Comparison of ENCODE assay signal across 16 cellular contexts in genomic region chr1:205268846-205269680, GRCh38. TPM values are rescaled to one million over a fixed set of nuclear protein-coding genes. Genes with fewer than 3 reads are reported as not detected.
A peak's percentile ranks its signal among the peaks of the same experiment; 100 is the strongest.
DNase-seq lines count a peak whose midpoint lies in the region; ATAC-seq, FAIRE-seq and TF ChIP-seq lines count a peak whose summit lies in the region.
"Had no signal": no experiment of that assay in that cellular context is flagged by ENCODE, and none has a peak within 500 bp of the region (broad histone marks: within the 10 kb centered on the region; RNA-seq: fewer than 3 reads in every experiment).

No MANE protein-coding gene starts in this region.

- H3K9ac ChIP-seq in BLaER1 treated with 17β-estradiol and CSF1 and Interleukin-3, amounts not matched to agents 10 nM and 100 nM, result no peak overlapping the region
- H3K9ac ChIP-seq in IMR-90 (ENCODE audit: low read depth, low read length), result no peak overlapping the region
- H3K9ac ChIP-seq in H1 (replicated peaks in 1 of 4; ENCODE audit: extremely low read depth in 1 of 4, low read depth in 3 of 4, low read length in 3 of 4), result no peak overlapping the region

- H3K18ac ChIP-seq in IMR-90 (ENCODE audit: low read depth, low read length), result no peak overlapping the region
- no peak overlapping the region for H3K18ac ChIP-seq in H1 (ENCODE audit: extremely low read depth, low read length)

- TF ChIP-seq EP300 in H1 (IDR thresholded peaks at IDR 0.05; ENCODE audit: borderline replicate concordance in 1 of 2, low read depth in 2 of 2, low read length in 2 of 2), result no peak

- H2BK20ac ChIP-seq in IMR-90 (ENCODE audit: low read depth, low read length) (no peak overlapping the region), H1 (ENCODE audit: low read length) (no peak overlapping the region)

- TF ChIP-seq POLR2A in IMR-90 (IDR thresholded peaks at IDR 0.05; ENCODE audit: low read depth, low read length) (no peak), H1 (IDR thresholded peaks at IDR 0.05; ENCODE audit: control extremely low read depth in 1 of 2, low read depth in 2 of 2, low read length in 2 of 2) (no peak)

- in situ Hi-C loops in IMR-90 (cut with MboI; ENCODE audit: low sequenced_read_pairs), result loop anchor here (25.0 kb wide), 1 partner anchor 457 kb away; no protein-coding TSS in a partner anchor

- H2BK120ac ChIP-seq in IMR-90 (ENCODE audit: low read depth, low read length) (no peak overlapping the region), H1 (replicated peaks; ENCODE audit: low read depth, low read length) (no peak overlapping the region)

- H3K9me3 ChIP-seq in BLaER1 treated with 17β-estradiol and CSF1 and Interleukin-3, amounts not matched to agents 10 nM and 100 nM (replicated peaks in 1 of 11), result no peaks in the 10 kb centered on the region; a peak in 2 of 22 replicates
- H3K9me3 ChIP-seq in IMR-90 (ENCODE audit: control insufficient read depth, insufficient read depth, low read length) (no peaks in the 10 kb centered on the region), H1 (ENCODE audit: insufficient read depth in 2 of 2, low read depth in 1 of 2, low read length in 1 of 2) (no peaks in the 10 kb centered on the region)
- H3K9me3 ChIP-seq: HAP-1 had no signal

- ATAC-seq in IMR-90 (ENCODE audit: low read depth), result no peak
- ATAC-seq in HG02623 (IDR thresholded peaks at IDR 0.05; ENCODE audit: unreplicated experiment), result no peak

- no peak for DNase-seq in IMR-90
- DNase-seq in H1 (ENCODE audit: low read depth in 1 of 2, low spot score in 2 of 2), result no peak
- no peak for DNase-seq in substantia nigra (lab: John Stamatoyannopoulos, UW)
- DNase-seq in cerebellar cortex (ENCODE audit: low spot score), result no peak
- no peak for DNase-seq in effector CD4-positive, alpha-beta T cell
- DNase-seq: CD4-positive, alpha-beta memory T cell; COR-L47; DND-41; GDM1; GOT3 had no signal

- TF ChIP-seq CTCF in IMR-90 (conservative IDR thresholded peaks at IDR 0.05; ENCODE audit: low read depth, low read length) (no peak), H1 (IDR thresholded peaks at IDR 0.05; ENCODE audit: control extremely low read depth in 1 of 3, insufficient read depth in 1 of 3, low read depth in 1 of 3, low read length in 3 of 3) (no peak)

- no peak overlapping the region for H3K14ac ChIP-seq in IMR-90 (replicated peaks; ENCODE audit: low read depth, low read length)
- H3K14ac ChIP-seq in H1 (ENCODE audit: insufficient read length), result no peak overlapping the region

- peak overlapping the region in 5 of 11 experiments; percentile 72 to 85 (median 79); a peak in 7 of 22 replicates for H3K27ac ChIP-seq in BLaER1 treated with 17β-estradiol and CSF1 and Interleukin-3, amounts not matched to agents 10 nM and 100 nM
- H3K27ac ChIP-seq in IMR-90 (ENCODE audit: insufficient read depth, low read length) (no peak overlapping the region), H1 (ENCODE audit: low read depth, low read length) (no peak overlapping the region; the same call in 1 of the 2 replicates), substantia nigra (ENCODE audit: low read depth, low read length, poor library complexity, severe bottlenecking) (peak overlapping the region; percentile 96)
- H3K27ac ChIP-seq: C4-2B had no signal

- H2AK5ac ChIP-seq in IMR-90 (ENCODE audit: low read depth, low read length) (no peak overlapping the region; the same call in 1 of the 2 replicates), H1 (ENCODE audit: low read depth, low read length) (no peak overlapping the region)

- H3K56ac ChIP-seq in IMR-90 (ENCODE audit: extremely low read depth, insufficient read depth, low read length) (no peak overlapping the region), H1 (replicated peaks; ENCODE audit: insufficient read length, low read depth, low read length) (no peak overlapping the region)

- dilution Hi-C loops in IMR-90 (cut with HindIII; ENCODE audit: low sequenced_read_pairs, unreplicated experiment), result no loop called here

- H3K27me3 ChIP-seq in BLaER1 treated with 17β-estradiol and CSF1 and Interleukin-3, amounts not matched to agents 10 nM and 100 nM, result peaks cover 0 to 4% (median 0%) of the 10 kb centered on the region in 11 experiments; a peak in 3 of 22 replicates
- H3K27me3 ChIP-seq in IMR-90 (ENCODE audit: control insufficient read depth, insufficient read depth, low read length) (no peaks in the 10 kb centered on the region), H1 (replicated peaks in 1 of 4; ENCODE audit: control insufficient read depth in 3 of 4, extremely low read depth in 1 of 4, insufficient read depth in 3 of 4, low read length in 3 of 4) (no peaks in the 10 kb centered on the region)

- FAIRE-seq in H1 (lab: Jason Lieb, UNC), result no peak
- FAIRE-seq: A204.1, GM19239 had no signal

- H3K4ac ChIP-seq in IMR-90 (ENCODE audit: low read depth, low read length), result no peak overlapping the region
- no peak overlapping the region for H3K4ac ChIP-seq in H1 (replicated peaks; ENCODE audit: insufficient read length, low read depth, low read length)

- peaks cover 0 to 15% (median 0%) of the 10 kb centered on the region in 11 experiments; a peak in 4 of 22 replicates for H4K20me1 ChIP-seq in BLaER1 treated with 17β-estradiol and CSF1 and Interleukin-3, amounts not matched to agents 10 nM and 100 nM
- H4K20me1 ChIP-seq in IMR-90 (ENCODE audit: insufficient read depth, low read length), result no peaks in the 10 kb centered on the region
- peaks cover 0 to 2% of the 10 kb centered on the region in 2 experiments for H4K20me1 ChIP-seq in H1 (replicated peaks in 1 of 2; ENCODE audit: control insufficient read depth in 1 of 2, insufficient read depth in 2 of 2, low read length in 2 of 2)

- intact Hi-C loops in IMR-90 (cut with micrococcal nuclease), result no loop called here

- H4K91ac ChIP-seq in IMR-90 (ENCODE audit: insufficient read depth, low read depth, low read length) (no peak overlapping the region), H1 (replicated peaks; ENCODE audit: insufficient read length, low read length) (no peak overlapping the region)

- H3K79me2 ChIP-seq in H1 (ENCODE audit: control insufficient read depth in 1 of 2, insufficient read depth in 2 of 2, low read length in 2 of 2), result no peaks in the 10 kb centered on the region

- H2BK5ac ChIP-seq in IMR-90 (ENCODE audit: low read depth, low read length, poor library complexity, severe bottlenecking) (no peak overlapping the region), H1 (ENCODE audit: low read depth, low read length) (no peak overlapping the region)

- H4K5ac ChIP-seq in IMR-90 (ENCODE audit: low read depth, low read length) (no peak overlapping the region), H1 (ENCODE audit: insufficient read length, low read depth, low read length) (no peak overlapping the region)

- H2AK9ac ChIP-seq in IMR-90 (replicated peaks; ENCODE audit: low read depth, low read length, poor library complexity), result no peak overlapping the region

- BruUV-seq in IMR-90 (replicated peaks; lab: Mats Ljungman, UMichigan), result no TSS peak

- TF ChIP-seq RAD21 in IMR-90 (IDR thresholded peaks at IDR 0.05; ENCODE audit: low read length) (no peak), H1 (IDR thresholded peaks at IDR 0.05 in 1 of 2, conservative IDR thresholded peaks at IDR 0.05 in 1 of 2; ENCODE audit: low read depth in 2 of 2, low read length in 2 of 2) (no peak)

- WGBS in IMR-90 (ENCODE audit: extremely low coverage in 2 of 2, insufficient read length in 1 of 2), 2 experiments, result 88% methylated on average over 44 of the region's 48 CpGs; no CpG with 5 or more reads in 1 of the 2 experiments
- WGBS in H1 (ENCODE audit: extremely low coverage in 1 of 2, insufficient coverage in 1 of 2, insufficient read length in 1 of 2, insufficient replicate concordance in 2 of 2, low coverage in 1 of 2, low lambda C conversion rate in 2 of 2, missing lambda C conversion rate in 1 of 2), 2 experiments, result 94% methylated on average over 48 of the region's 48 CpGs; no CpG with 5 or more reads in 1 of the 2 experiments

- H3K23ac ChIP-seq in IMR-90 (ENCODE audit: low read depth, low read length), result no peak overlapping the region
- H3K23ac ChIP-seq in H1 (ENCODE audit: insufficient read length), result no peak overlapping the region

- peak overlapping the region in 10 of 11 experiments; percentile 3 to 96 (median 92); a peak in 15 of 22 replicates for H3K4me2 ChIP-seq in BLaER1 treated with 17β-estradiol and CSF1 and Interleukin-3, amounts not matched to agents 10 nM and 100 nM
- H3K4me2 ChIP-seq in IMR-90 (ENCODE audit: low read depth, low read length) (no peak overlapping the region), H1 (ENCODE audit: insufficient read depth in 1 of 2, low read depth in 2 of 2, low read length in 2 of 2) (no peak overlapping the region)

- H3K4me3 ChIP-seq in BLaER1 treated with 17β-estradiol and CSF1 and Interleukin-3, amounts not matched to agents 10 nM and 100 nM, result no peak overlapping the region
- H3K4me3 ChIP-seq in IMR-90 (ENCODE audit: insufficient read depth, low read depth, low read length) (no peak overlapping the region), H1 (ENCODE audit: extremely low read depth in 1 of 4, insufficient read depth in 2 of 4, low read depth in 3 of 4, low read length in 4 of 4) (no peak overlapping the region)
- H3K4me3 ChIP-seq: HAP-1 had no signal

- no peak overlapping the region for H2BK12ac ChIP-seq in H1 (ENCODE audit: low read depth, low read length)

- H3K4me1 ChIP-seq in BLaER1 treated with 17β-estradiol and CSF1 and Interleukin-3, amounts not matched to agents 10 nM and 100 nM, result peaks cover 33 to 79% (median 53%) of the 10 kb centered on the region in 10 experiments
- H3K4me1 ChIP-seq in IMR-90 (ENCODE audit: control insufficient read depth, insufficient read depth, low read length), result peaks cover 12% of the 10 kb centered on the region
- H3K4me1 ChIP-seq in H1 (replicated peaks in 1 of 4; ENCODE audit: control insufficient read depth in 3 of 4, insufficient read depth in 4 of 4, low read length in 3 of 4), result peaks cover 5 to 14% (median 7%) of the 10 kb centered on the region in 4 experiments; a peak in 6 of 7 replicates
- H3K4me1 ChIP-seq: HAP-1 had no signal

- peak overlapping the region; percentile 17 for H2AFZ ChIP-seq in IMR-90 (replicated peaks; ENCODE audit: low read length, poor library complexity)
- no peak overlapping the region for H2AFZ ChIP-seq in H1 (ENCODE audit: low read length)

- H3K9me1 ChIP-seq in IMR-90 (ENCODE audit: insufficient read depth, low read length), result peaks cover 9% of the 10 kb centered on the region

- no peaks in the 10 kb centered on the region for H3K36me3 ChIP-seq in BLaER1 treated with 17β-estradiol and CSF1 and Interleukin-3, amounts not matched to agents 10 nM and 100 nM
- peaks cover 2% of the 10 kb centered on the region; the same call in 1 of the 2 replicates for H3K36me3 ChIP-seq in IMR-90 (ENCODE audit: control insufficient read depth, insufficient read depth, low read length)
- peaks cover 0 to 7% (median 0%) of the 10 kb centered on the region in 4 experiments; a peak in 1 of 8 replicates for H3K36me3 ChIP-seq in H1 (ENCODE audit: control insufficient read depth in 2 of 4, insufficient read depth in 4 of 4, low read length in 3 of 4)
- H3K36me3 ChIP-seq: HAP-1 had no signal

- CTCF ChIA-PET in IMR-90 (lab: Yijun Ruan, JAX) (interaction anchor here (3.5 kb wide), 1 partner anchor 56 kb away, joined by 35 read pairs; no protein-coding TSS in a partner anchor), H1 (lab: Charles Lee; ENCODE audit: partially characterized antibody) (interaction anchor here (3.6 to 42.6 kb wide), 3 partner anchors 14 to 56 kb away, joined by 28 to 2424 read pairs (median 1035); partner anchors contain the start of genes KLHDC8A, NUAK2 and TMCC2)

- H3K79me1 ChIP-seq in IMR-90 (ENCODE audit: low read depth in 1 of 2, low read length in 2 of 2) (peaks cover 2 to 3% of the 10 kb centered on the region in 2 experiments; a peak in 2 of 4 replicates), H1 (ENCODE audit: low read depth, low read length) (no peaks in the 10 kb centered on the region; the same call in 1 of the 2 replicates)

- POLR2A ChIA-PET in IMR-90 (lab: Charles Lee; ENCODE audit: unreplicated experiment) (no interaction called here), H1 (lab: Charles Lee; ENCODE audit: partially characterized antibody) (interaction anchor here (1.5 to 7.4 kb wide), 2 partner anchors 41 to 59 kb away, joined by 3 to 85 read pairs; partner anchors contain the start of gene TMCC2)

- no peak overlapping the region for H2BK15ac ChIP-seq in IMR-90 (ENCODE audit: low read depth, low read length)
- no peak overlapping the region for H2BK15ac ChIP-seq in H1 (ENCODE audit: low read length)

- H4K8ac ChIP-seq in IMR-90 (ENCODE audit: low read depth in 2 of 2, low read length in 2 of 2), result no peak overlapping the region
- peak overlapping the region; percentile 15; the same call in 1 of the 2 replicates for H4K8ac ChIP-seq in H1 (ENCODE audit: extremely low read depth, insufficient read depth, low read length)

- no peaks in the 10 kb centered on the region for H3K23me2 ChIP-seq in H1 (ENCODE audit: low read depth, low read length)

RNA-seq across cellular contexts. Expression of gene TMCC2, which starts 41.3 kb away (rescaled TPM):
- total RNA-seq in IMR-90 (2012; rRNA removed), result 2.0 and 2.2 TPM in 2 replicates
- 4.2 and 4.6 TPM in 2 replicates for polyA plus RNA-seq in IMR-90 (2012; rRNA removed)
- 4.5 and 5.0 TPM in 2 replicates for polyA plus RNA-seq in IMR-90 (2012; cell fraction: cytosol; rRNA removed)
- polyA plus RNA-seq in IMR-90 (2012; cell fraction: nucleus; rRNA removed; ENCODE audit: low replicate concordance), result 4.4 and 7.7 TPM in 2 replicates
- 6.7 and 7.2 TPM in 2 replicates for total RNA-seq in H1 (2021; fragmentation: NEBNext Ultra II Directional; extraction: Animal tissue kit (Norgen Biotek cat#: 25700))
- 6.8 and 9.7 TPM in 2 replicates for polyA plus RNA-seq in H1 (2011; rRNA removed)
- 6.6 TPM for polyA plus RNA-seq in H1 (2011; cell fraction: cytosol; rRNA removed)
- 9.2 TPM for polyA plus RNA-seq in H1 (2011; cell fraction: nucleus; rRNA removed)
- polyA plus RNA-seq in H1 (2012, experiment 1 of 2), result 5.5 to 7.3 TPM (median 6.5 TPM) in 4 replicates
- 5.1 TPM for polyA plus RNA-seq in H1 (2012, experiment 2 of 2)
- 4.1 TPM for polyA plus RNA-seq in H1 (2013, experiment 1 of 2)
- 3.9 TPM for polyA plus RNA-seq in H1 (2013, experiment 2 of 2)
- 7.0 and 7.5 TPM in 2 replicates for polyA minus RNA-seq in H1 (2011; rRNA and poly(A)+ RNA removed)
- 8.9 TPM for polyA minus RNA-seq in H1 (2011; cell fraction: cytosol; rRNA and poly(A)+ RNA removed)
- polyA minus RNA-seq in H1 (2011; cell fraction: nucleus; rRNA and poly(A)+ RNA removed), result 6.3 TPM

RNA-seq across cellular contexts. Expression of gene NUAK2, which starts 52.5 kb away (rescaled TPM):
- 7.2 and 8.1 TPM in 2 replicates for total RNA-seq in IMR-90 (2012; rRNA removed)
- polyA plus RNA-seq in IMR-90 (2012; rRNA removed) (17.6 and 18.7 TPM in 2 replicates), H1 (2011; rRNA removed) (9.4 and 14.5 TPM in 2 replicates)
- 12.3 and 18.8 TPM in 2 replicates for polyA plus RNA-seq in IMR-90 (2012; cell fraction: cytosol; rRNA removed)
- polyA plus RNA-seq in IMR-90 (2012; cell fraction: nucleus; rRNA removed; ENCODE audit: low replicate concordance), result 22.8 and 32.1 TPM in 2 replicates
- 12.7 and 12.9 TPM in 2 replicates for total RNA-seq in H1 (2021; fragmentation: NEBNext Ultra II Directional; extraction: Animal tissue kit (Norgen Biotek cat#: 25700))
- polyA plus RNA-seq in H1 (2011; cell fraction: cytosol; rRNA removed), result 8.0 TPM
- 13.3 TPM for polyA plus RNA-seq in H1 (2011; cell fraction: nucleus; rRNA removed)
- 13.2 to 13.7 TPM (median 13.5 TPM) in 4 replicates for polyA plus RNA-seq in H1 (2012, experiment 1 of 2)
- 12.2 TPM for polyA plus RNA-seq in H1 (2012, experiment 2 of 2)
- 5.4 TPM for polyA plus RNA-seq in H1 (2013, experiment 1 of 2)
- 5.1 TPM for polyA plus RNA-seq in H1 (2013, experiment 2 of 2)
- polyA minus RNA-seq in H1 (2011; rRNA and poly(A)+ RNA removed), result 12.4 and 13.8 TPM in 2 replicates
- 15.0 TPM for polyA minus RNA-seq in H1 (2011; cell fraction: cytosol; rRNA and poly(A)+ RNA removed)
- 13.2 TPM for polyA minus RNA-seq in H1 (2011; cell fraction: nucleus; rRNA and poly(A)+ RNA removed)

RNA-seq across cellular contexts. Expression of gene DSTYK, which starts 57.6 kb away (rescaled TPM):
- 18.3 and 19.2 TPM in 2 replicates for total RNA-seq in IMR-90 (2012; rRNA removed)
- polyA plus RNA-seq in IMR-90 (2012; rRNA removed), result 7.2 and 8.0 TPM in 2 replicates
- polyA plus RNA-seq in IMR-90 (2012; cell fraction: cytosol; rRNA removed), result 2.9 and 3.2 TPM in 2 replicates
- 1.8 and 5.1 TPM in 2 replicates for polyA plus RNA-seq in IMR-90 (2012; cell fraction: nucleus; rRNA removed; ENCODE audit: low replicate concordance)
- total RNA-seq in H1 (2021; fragmentation: NEBNext Ultra II Directional; extraction: Animal tissue kit (Norgen Biotek cat#: 25700)), result 7.9 and 8.5 TPM in 2 replicates
- 2.4 and 2.7 TPM in 2 replicates for polyA plus RNA-seq in H1 (2011; rRNA removed)
- 4.0 TPM for polyA plus RNA-seq in H1 (2011; cell fraction: cytosol; rRNA removed)
- 2.9 TPM for polyA plus RNA-seq in H1 (2011; cell fraction: nucleus; rRNA removed)
- 4.9 to 6.2 TPM (median 6.1 TPM) in 4 replicates for polyA plus RNA-seq in H1 (2012, experiment 1 of 2)
- 0.60 TPM for polyA plus RNA-seq in H1 (2012, experiment 2 of 2)
- 3.9 TPM for polyA plus RNA-seq in H1 (2013, experiment 1 of 2)
- polyA plus RNA-seq in H1 (2013, experiment 2 of 2), result 3.8 TPM
- 11.9 and 16.2 TPM in 2 replicates for polyA minus RNA-seq in H1 (2011; rRNA and poly(A)+ RNA removed)
- 5.3 TPM for polyA minus RNA-seq in H1 (2011; cell fraction: cytosol; rRNA and poly(A)+ RNA removed)
- polyA minus RNA-seq in H1 (2011; cell fraction: nucleus; rRNA and poly(A)+ RNA removed), result 8.0 TPM

Comparison
In these comparisons a context has a peak if more than half of its experiments do, and no peak if none do; other contexts are left out.
1. H3K4me2 ChIP-seq: peak in BLaER1 treated with 17β-estradiol and CSF1 and Interleukin-3, amounts not matched to agents 10 nM and 100 nM (10 of 11); none in IMR-90 (single experiment) and H1 (0 of 2).